ENCODE assay signal across 11 cellular contexts in the genomic region with DNA sequence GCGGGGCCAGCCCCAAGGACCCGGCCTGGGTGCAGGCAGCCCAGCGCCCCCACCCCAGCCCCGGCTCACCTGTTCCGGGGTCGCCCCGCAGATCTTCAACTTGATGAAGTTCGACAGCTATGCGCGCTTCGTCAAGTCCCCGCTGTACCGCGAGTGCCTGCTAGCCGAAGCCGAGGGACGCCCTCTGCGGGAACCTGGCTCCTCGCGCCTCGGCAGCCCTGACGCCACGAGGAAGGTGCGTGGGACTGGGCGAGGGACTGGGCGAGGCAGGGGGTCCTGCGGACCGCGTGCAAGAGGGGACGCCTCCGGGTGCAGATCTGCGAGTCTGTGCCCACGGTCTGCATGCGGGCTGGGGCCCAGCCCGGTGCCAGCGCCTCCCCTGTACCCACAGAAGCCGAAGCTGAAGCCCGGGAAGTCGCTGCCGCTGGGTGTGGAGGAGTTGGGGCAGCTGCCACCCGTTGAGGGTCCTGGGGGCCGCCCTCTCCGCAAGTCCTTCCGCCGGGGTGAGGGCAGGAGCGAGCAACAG. TPM values are rescaled to one million over a fixed set of nuclear protein-coding genes. Genes with fewer than 3 reads are reported as not detected.
A peak's percentile ranks its signal among the peaks of the same experiment; 100 is the strongest.
DNase-seq lines count a peak whose midpoint lies in the region; TF ChIP-seq lines count a peak whose summit lies in the region.
"Had no signal": no experiment of that assay in that cellular context is flagged by ENCODE, and none has a peak within 500 bp of the region (broad histone marks: within the 10 kb centered on the region; RNA-seq: fewer than 3 reads in every experiment).

No MANE protein-coding gene starts in this region.

- TF ChIP-seq CTCF in esophagus muscularis mucosa (IDR thresholded peaks at IDR 0.05) (no peak), tibial artery (IDR thresholded peaks at IDR 0.05) (no peak)

- H3K9me3 ChIP-seq in NT2/D1 (ENCODE audit: insufficient read depth, low read length) (no peaks in the 10 kb centered on the region), esophagus muscularis mucosa (no peaks in the 10 kb centered on the region), mucosa of rectum (ENCODE audit: control insufficient read depth in 2 of 2, low read length in 2 of 2) (no peaks in the 10 kb centered on the region), tibial artery (no peaks in the 10 kb centered on the region)

- H3K27me3 ChIP-seq in NT2/D1 (ENCODE audit: insufficient read depth, insufficient read length) (peaks cover 16% of the 10 kb centered on the region), esophagus muscularis mucosa (no peaks in the 10 kb centered on the region), mucosa of rectum (ENCODE audit: control insufficient read depth in 2 of 2, insufficient read depth in 2 of 2, low read length in 2 of 2) (no peaks in the 10 kb centered on the region), tibial artery (peaks cover 0 to 6% of the 10 kb centered on the region in 2 donors)

- H3K4me3 ChIP-seq in NT2/D1 (ENCODE audit: insufficient read length, low read depth) (peak overlapping the region; percentile 46), esophagus muscularis mucosa (peak overlapping the region; percentile 52 to 66 (median 58)), mucosa of rectum (ENCODE audit: low read length in 2 of 2) (peak overlapping the region; percentile 36 to 50), tibial artery (peak overlapping the region; percentile 53 to 68)

- intact Hi-C loops in esophagus muscularis mucosa (cut with DNase I) (no loop called here), tibial artery (cut with DNase I; ENCODE audit: low total_unique reads) (no loop called here)

- H3K27ac ChIP-seq in esophagus muscularis mucosa (replicated peaks in 1 of 4) (peak overlapping the region; percentile 90 to 95 (median 93)), mucosa of rectum (ENCODE audit: low read depth in 2 of 2, low read length in 2 of 2) (peak overlapping the region in 1 of 2 donors; percentile 77), tibial artery (peak overlapping the region; percentile 88 to 89)

- DNase-seq in NT2/D1 (ENCODE audit: low read depth, low spot score) (no peak), esophagus muscularis mucosa (ENCODE audit: extremely low spot score) (no peak), tibial artery (no peak), NCI-H1048 (lab: John Stamatoyannopoulos, UW) (no peak), HuH-7 (ENCODE audit: low spot score) (no peak)
- no peak for DNase-seq in stimulated activated naive CD4-positive, alpha-beta T cell treated with Interleukin-2 at 50 U/mL for 16 hours (lab: John Stamatoyannopoulos, UW)
- DNase-seq in activated CD4-positive, alpha-beta T cell treated with anti-CD3 and anti-CD28 coated beads for 1 hour, result no peak
- DNase-seq: activated naive CD4-positive, alpha-beta T cell treated with anti-CD3 and anti-CD28 coated beads, Interleukin-2, amount 50 U/mL, for 16 hours; NCI-H2171 had no signal

- H3K4me1 ChIP-seq in NT2/D1 (ENCODE audit: insufficient read depth, insufficient read length) (peaks cover 12% of the 10 kb centered on the region), esophagus muscularis mucosa (peaks cover 38 to 78% (median 65%) of the 10 kb centered on the region in 4 donors), mucosa of rectum (ENCODE audit: control insufficient read depth in 2 of 2, insufficient read depth in 2 of 2, low read length in 2 of 2) (peaks cover 31 to 34% of the 10 kb centered on the region in 2 donors), tibial artery (peaks cover 0 to 48% (median 34%) of the 10 kb centered on the region in 4 donors)

- H3K9ac ChIP-seq in NT2/D1 (ENCODE audit: insufficient read length, low read depth), result no peak overlapping the region
- no peak overlapping the region for H3K9ac ChIP-seq in mucosa of rectum (ENCODE audit: low read depth in 1 of 2, low read length in 2 of 2)

- WGBS in esophagus muscularis mucosa, result 58% methylated on average over 11 of the region's 46 CpGs

- no peak for TF ChIP-seq EP300 in esophagus muscularis mucosa (IDR thresholded peaks at IDR 0.05)

- H3K36me3 ChIP-seq in NT2/D1 (ENCODE audit: insufficient read depth, insufficient read length, low read length) (no peaks in the 10 kb centered on the region), esophagus muscularis mucosa (peaks cover 0 to 6% (median 0%) of the 10 kb centered on the region in 4 donors), mucosa of rectum (ENCODE audit: control insufficient read depth in 2 of 2, insufficient read depth in 2 of 2, low read length in 2 of 2) (peaks cover 0 to 11% of the 10 kb centered on the region in 2 donors), tibial artery (peaks cover 0 to 4% (median 0%) of the 10 kb centered on the region in 3 donors)

- no peak for TF ChIP-seq POLR2A in esophagus muscularis mucosa (IDR thresholded peaks at IDR 0.05; ENCODE audit: low read depth)

RNA-seq across cellular contexts. Expression of gene RGS14, which starts 9.7 kb away (rescaled TPM):
- 10 to 100 TPM in 2 of 4 donors, 1 to 10 TPM in 2; 3.7 to 18.3 (median 11.9) TPM for total RNA-seq in esophagus muscularis mucosa

RNA-seq across cellular contexts. Expression of gene LMAN2, which starts 15.9 kb away (rescaled TPM):
- 100 to 1,000 TPM in 3 of 4 donors, 10 to 100 TPM in 1; 95.1 to 168 (median 128) TPM for total RNA-seq in esophagus muscularis mucosa

RNA-seq across cellular contexts. Expression of gene SLC34A1, which starts 16.8 kb away (rescaled TPM):
- not detected for total RNA-seq in esophagus muscularis mucosa

RNA-seq across cellular contexts. Expression of gene PFN3, which starts 33.1 kb away (rescaled TPM):
- not detected for total RNA-seq in esophagus muscularis mucosa
- total RNA-seq: T-helper 2 cell treated with Interferon-gamma antibody and Interleukin-4, amounts not matched to agents 100 ng/mL and 5 ng/mL, for 36 hours had no signal

RNA-seq across cellular contexts. Expression of gene F12, which starts 42.0 kb away (rescaled TPM):
- under 1 TPM in 1 of 4 donors, not detected in 3; 0.17 TPM for total RNA-seq in esophagus muscularis mucosa
